Comparison of ENCODE assay signal across 1 cellular context in the genomic region with DNA sequence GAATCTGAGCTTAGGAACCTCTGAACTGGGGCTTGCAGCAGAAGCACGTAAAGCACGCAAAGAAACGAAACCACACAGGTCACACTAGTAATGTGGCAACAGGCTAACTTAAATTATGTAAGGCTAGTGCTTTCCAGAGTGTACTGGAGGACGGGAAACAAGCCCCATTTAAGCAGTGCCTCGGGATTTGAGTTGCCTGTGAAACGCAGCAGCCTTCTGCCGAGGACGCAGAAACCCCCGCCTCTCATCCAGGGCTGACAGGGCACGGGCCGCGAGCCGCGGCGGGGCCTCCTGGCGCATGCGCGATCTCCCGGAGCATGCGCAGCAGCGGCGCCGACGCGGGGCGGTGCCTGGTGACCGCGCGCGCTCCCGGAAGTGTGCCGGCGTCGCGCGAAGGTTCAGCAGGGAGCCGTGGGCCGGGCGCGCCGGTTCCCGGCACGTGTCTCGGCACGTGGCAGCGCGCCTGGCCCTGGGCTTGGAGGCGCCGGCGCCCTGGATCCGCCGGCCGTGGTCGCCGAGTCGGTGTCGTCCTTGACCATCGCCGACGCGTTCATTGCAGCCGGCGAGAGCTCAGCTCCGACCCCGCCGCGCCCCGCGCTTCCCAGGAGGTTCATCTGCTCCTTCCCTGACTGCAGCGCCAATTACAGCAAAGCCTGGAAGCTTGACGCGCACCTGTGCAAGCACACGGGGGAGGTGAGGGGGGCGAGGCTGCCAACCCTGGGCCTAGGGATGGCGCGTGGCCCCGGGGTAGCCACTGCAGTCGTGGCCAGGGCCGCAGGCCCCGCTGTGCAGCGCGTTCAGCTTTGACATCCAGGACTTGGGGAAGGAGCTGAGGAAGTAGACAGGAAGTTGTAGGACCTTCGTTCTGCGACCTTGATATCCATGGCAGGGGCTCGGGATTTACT.
TF ChIP-seq lines count a peak whose summit lies in the region.

Gene GTF3A, plus strand, starts transcription at position 374 of the 905 bp plus-strand sequence.

TF ChIP-seq in K562, 482 proteins besides CTCF, POLR2A, EP300 and RAD21 (continued from another document):
- TF ChIP-seq, protein P1, sequence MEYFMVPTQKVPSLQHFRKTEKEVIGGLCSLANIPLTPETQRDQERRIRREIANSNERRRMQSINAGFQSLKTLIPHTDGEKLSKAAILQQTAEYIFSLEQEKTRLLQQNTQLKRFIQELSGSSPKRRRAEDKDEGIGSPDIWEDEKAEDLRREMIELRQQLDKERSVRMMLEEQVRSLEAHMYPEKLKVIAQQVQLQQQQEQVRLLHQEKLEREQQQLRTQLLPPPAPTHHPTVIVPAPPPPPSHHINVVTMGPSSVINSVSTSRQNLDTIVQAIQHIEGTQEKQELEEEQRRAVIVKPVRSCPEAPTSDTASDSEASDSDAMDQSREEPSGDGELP (CRISPR knock-in tag; IDR thresholded peaks at IDR 0.05; ENCODE audit: borderline replicate concordance): no peak
- TF ChIP-seq ZNF316 (IDR thresholded peaks at IDR 0.05) (no peak), KAT7 (CRISPR knock-in tag; IDR thresholded peaks at IDR 0.05; ENCODE audit: borderline replicate concordance) (peak; percentile 47; the same call in 1 of the 2 replicates), ZNF134 (CRISPR knock-in tag; conservative IDR thresholded peaks at IDR 0.05) (no peak), CLOCK (CRISPR knock-in tag; IDR thresholded peaks at IDR 0.05; ENCODE audit: borderline replicate concordance) (peak; percentile 98), CEBPG (CRISPR knock-in tag; IDR thresholded peaks at IDR 0.05) (peak; percentile 23; the same call in 1 of the 2 replicates), CEBPG (tag; conservative IDR thresholded peaks at IDR 0.05 in 1 of 2, IDR thresholded peaks at IDR 0.05 in 1 of 2) (0 out of 4 replicates have a peak, but pooled peaks of 1 of the 2 experiments have one; percentile 21), DMBX1 (CRISPR knock-in tag; IDR thresholded peaks at IDR 0.05; ENCODE audit: borderline replicate concordance) (peak; percentile 35; the same call in 1 of the 2 replicates), ZNF589 (CRISPR knock-in tag; IDR thresholded peaks at IDR 0.05; ENCODE audit: low read depth) (no peak), GATAD2B (IDR thresholded peaks at IDR 0.05; ENCODE audit: borderline replicate concordance) (peak; percentile 75; the same call in 1 of the 2 replicates), JUNB (CRISPR knock-in tag; conservative IDR thresholded peaks at IDR 0.05) (no peak), PHTF2 (CRISPR knock-in tag; IDR thresholded peaks at IDR 0.05) (no peak), GTF2B (IDR thresholded peaks at IDR 0.05; ENCODE audit: extremely low read depth, insufficient read length) (no peak), GATAD2A (IDR thresholded peaks at IDR 0.05) (0 out of 2 replicates have a peak, but pooled peaks have one; percentile 33), HEY1 (CRISPR knock-in tag; IDR thresholded peaks at IDR 0.05; ENCODE audit: borderline replicate concordance) (no peak)
- TF ChIP-seq, protein P2, sequence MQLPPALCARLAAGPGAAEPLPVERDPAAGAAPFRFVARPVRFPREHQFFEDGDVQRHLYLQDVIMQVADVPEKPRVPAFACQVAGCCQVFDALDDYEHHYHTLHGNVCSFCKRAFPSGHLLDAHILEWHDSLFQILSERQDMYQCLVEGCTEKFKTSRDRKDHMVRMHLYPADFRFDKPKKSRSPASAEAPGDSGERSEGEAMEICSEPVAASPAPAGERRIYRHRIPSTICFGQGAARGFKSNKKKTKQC (CRISPR knock-in tag; IDR thresholded peaks at IDR 0.05): peak; percentile 54; the same call in 1 of the 2 replicates
- TF ChIP-seq, protein P3, sequence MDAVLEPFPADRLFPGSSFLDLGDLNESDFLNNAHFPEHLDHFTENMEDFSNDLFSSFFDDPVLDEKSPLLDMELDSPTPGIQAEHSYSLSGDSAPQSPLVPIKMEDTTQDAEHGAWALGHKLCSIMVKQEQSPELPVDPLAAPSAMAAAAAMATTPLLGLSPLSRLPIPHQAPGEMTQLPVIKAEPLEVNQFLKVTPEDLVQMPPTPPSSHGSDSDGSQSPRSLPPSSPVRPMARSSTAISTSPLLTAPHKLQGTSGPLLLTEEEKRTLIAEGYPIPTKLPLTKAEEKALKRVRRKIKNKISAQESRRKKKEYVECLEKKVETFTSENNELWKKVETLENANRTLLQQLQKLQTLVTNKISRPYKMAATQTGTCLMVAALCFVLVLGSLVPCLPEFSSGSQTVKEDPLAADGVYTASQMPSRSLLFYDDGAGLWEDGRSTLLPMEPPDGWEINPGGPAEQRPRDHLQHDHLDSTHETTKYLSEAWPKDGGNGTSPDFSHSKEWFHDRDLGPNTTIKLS (IDR thresholded peaks at IDR 0.05; ENCODE audit: borderline replicate concordance, low read depth): peak; percentile 83
- TF ChIP-seq, protein P4, sequence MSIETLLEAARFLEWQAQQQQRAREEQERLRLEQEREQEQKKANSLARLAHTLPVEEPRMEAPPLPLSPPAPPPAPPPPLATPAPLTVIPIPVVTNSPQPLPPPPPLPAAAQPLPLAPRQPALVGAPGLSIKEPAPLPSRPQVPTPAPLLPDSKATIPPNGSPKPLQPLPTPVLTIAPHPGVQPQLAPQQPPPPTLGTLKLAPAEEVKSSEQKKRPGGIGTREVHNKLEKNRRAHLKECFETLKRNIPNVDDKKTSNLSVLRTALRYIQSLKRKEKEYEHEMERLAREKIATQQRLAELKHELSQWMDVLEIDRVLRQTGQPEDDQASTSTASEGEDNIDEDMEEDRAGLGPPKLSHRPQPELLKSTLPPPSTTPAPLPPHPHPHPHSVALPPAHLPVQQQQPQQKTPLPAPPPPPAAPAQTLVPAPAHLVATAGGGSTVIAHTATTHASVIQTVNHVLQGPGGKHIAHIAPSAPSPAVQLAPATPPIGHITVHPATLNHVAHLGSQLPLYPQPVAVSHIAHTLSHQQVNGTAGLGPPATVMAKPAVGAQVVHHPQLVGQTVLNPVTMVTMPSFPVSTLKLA (conservative IDR thresholded peaks at IDR 0.05): peak; percentile 89 to 97
